11 cellular contexts compared by ENCODE assay signal in the genomic region with DNA sequence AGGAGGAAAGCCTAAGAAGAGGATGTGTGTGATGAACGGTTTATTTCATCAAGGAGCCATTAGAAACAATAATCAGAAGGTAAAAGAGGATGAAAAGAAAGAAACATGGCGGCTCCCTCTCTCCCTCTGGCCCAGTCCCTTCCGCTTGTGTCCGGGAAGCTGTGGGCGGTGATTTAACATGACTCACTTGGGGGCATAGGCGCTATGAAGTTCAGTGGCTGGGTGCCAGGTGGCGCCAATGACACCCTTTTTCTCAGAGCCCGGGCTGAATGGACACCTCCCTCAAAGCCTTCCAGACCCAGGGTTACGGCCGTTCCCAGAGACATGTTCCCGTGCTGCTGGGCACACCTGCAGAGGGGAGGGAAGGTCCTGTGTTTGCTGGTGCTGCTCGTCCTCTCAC.
A peak's percentile ranks its signal among the peaks of the same experiment; 100 is the strongest.
DNase-seq lines count a peak whose midpoint lies in the region; ATAC-seq, FAIRE-seq and TF ChIP-seq lines count a peak whose summit lies in the region.
"Had no signal": no experiment of that assay in that cellular context is flagged by ENCODE, and none has a peak within 500 bp of the region (broad histone marks: within the 10 kb centered on the region; RNA-seq: fewer than 3 reads in every experiment).

No MANE protein-coding gene starts in this region.

- intact Hi-C loops in Panc1 (cut with micrococcal nuclease; ENCODE audit: unreplicated experiment) = no loop called here

- no peak overlapping the region for H3K4me3 ChIP-seq in Panc1 (ENCODE audit: low read depth in 2 of 2, low read length in 2 of 2)
- H3K4me3 ChIP-seq: skin epidermis had no signal

- no peaks in the 10 kb centered on the region for H3K27me3 ChIP-seq in Panc1 (ENCODE audit: control insufficient read depth, insufficient read depth, low read length)

- H3K9me3 Mint-ChIP-seq in glutamatergic neuron (ENCODE audit: unreplicated experiment) = no peaks in the 10 kb centered on the region

- CTCF ChIA-PET in Panc1 (lab: Charles Lee) = interaction anchor here (0.6 kb wide), 1 partner anchor 36 kb away, joined by 6 read pairs; no protein-coding TSS in a partner anchor

- DNase-seq in Caki2 (ENCODE audit: low read depth) (peak; percentile 27), H54 (ENCODE audit: insufficient read length, low spot score) (peak; percentile 81), Panc1 (ENCODE audit: low read depth, low spot score) (no peak), glutamatergic neuron (peak; percentile 35), ureter (ENCODE audit: low spot score) (no peak)
- DNase-seq: naive B cell had no signal

- no peak for FAIRE-seq in H54 (lab: Jason Lieb, UNC)
- FAIRE-seq: GM18507 had no signal

- peak overlapping the region; percentile 12 for H3K27ac Mint-ChIP-seq in glutamatergic neuron (ENCODE audit: unreplicated experiment)

- no peaks in the 10 kb centered on the region for H3K36me3 ChIP-seq in Panc1 (ENCODE audit: control insufficient read depth, insufficient read depth, low read length)

- peaks cover 10% of the 10 kb centered on the region for H3K27me3 Mint-ChIP-seq in glutamatergic neuron (ENCODE audit: unreplicated experiment)
- H3K27me3 Mint-ChIP-seq: naive B cell had no signal

- TF ChIP-seq POLR2A in H54 (IDR thresholded peaks at IDR 0.05; ENCODE audit: low read depth, low read length) = no peak

- no peaks in the 10 kb centered on the region for H3K4me1 ChIP-seq in Panc1 (ENCODE audit: control insufficient read depth, insufficient read depth, low read length)

- no peak overlapping the region for H3K4me3 Mint-ChIP-seq in glutamatergic neuron (ENCODE audit: unreplicated experiment)

- peaks cover 5% of the 10 kb centered on the region for H3K36me3 Mint-ChIP-seq in glutamatergic neuron (ENCODE audit: unreplicated experiment)

- no peaks in the 10 kb centered on the region for H3K9me3 ChIP-seq in Panc1 (ENCODE audit: control insufficient read depth, insufficient read depth, low read depth, low read length)

- POLR2A ChIA-PET in Panc1 (lab: Charles Lee) = no interaction called here

- in situ Hi-C loops in Caki2 (cut with HindIII; ENCODE audit: low pct_unique_long_range_greater_than_20kb, low sequenced_read_pairs) (no loop called here), Panc1 (cut with HindIII; ENCODE audit: low pct_unique_long_range_greater_than_20kb, low sequenced_read_pairs) (no loop called here)

- no peak overlapping the region for H3K27ac ChIP-seq in Panc1 (ENCODE audit: low read length)
- H3K27ac ChIP-seq: skin epidermis had no signal

- peaks cover 31% of the 10 kb centered on the region for H3K4me1 Mint-ChIP-seq in glutamatergic neuron (ENCODE audit: low read depth, unreplicated experiment)
- H3K4me1 Mint-ChIP-seq: naive B cell had no signal

- ATAC-seq in Panc1 (peak; percentile 28; the same call in 1 of the 2 replicates), GM18867 (IDR thresholded peaks at IDR 0.05; ENCODE audit: unreplicated experiment) (no peak), HG03039 (IDR thresholded peaks at IDR 0.05; ENCODE audit: unreplicated experiment) (no peak), GM18858 (IDR thresholded peaks at IDR 0.05; ENCODE audit: unreplicated experiment) (no peak)

- BruUV-seq in Panc1 (replicated peaks; lab: Mats Ljungman, UMichigan) = no TSS peak

- TF ChIP-seq CTCF in Panc1 (IDR thresholded peaks at IDR 0.05) (no peak), glutamatergic neuron (IDR thresholded peaks at IDR 0.05; ENCODE audit: partially characterized antibody, unreplicated experiment) (no peak)

Comparison
In these comparisons a context has a peak if more than half of its experiments do, and no peak if none do; other contexts are left out.
1. DNase-seq: peak in Caki2 (single experiment), H54 (single experiment) and glutamatergic neuron (single experiment); none in Panc1 (single experiment) and ureter (single experiment).